1 cellular context compared by ENCODE assay signal in the genomic region with DNA sequence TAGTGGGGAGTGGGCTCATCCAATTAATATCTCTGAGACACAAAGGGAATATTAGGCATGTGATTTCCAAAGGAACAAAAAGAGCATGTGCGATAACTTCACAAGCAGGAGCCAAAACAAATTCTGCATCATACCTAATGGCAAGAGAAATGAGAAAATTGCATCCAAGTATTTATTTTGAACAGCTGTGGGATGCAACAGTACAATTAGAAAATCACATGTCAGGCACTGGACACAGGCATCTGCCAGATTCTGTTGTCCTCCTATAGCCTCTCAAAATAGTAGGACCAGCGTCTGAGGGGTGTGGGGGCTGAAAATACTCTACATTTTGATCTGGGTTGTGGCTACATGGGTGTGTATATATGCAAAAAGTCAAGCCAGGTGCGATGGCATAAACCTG.
TF ChIP-seq lines count a peak whose summit lies in the region.

No MANE protein-coding gene starts in this region.

TF ChIP-seq in H1, 55 proteins besides CTCF, POLR2A, EP300 and RAD21:
- TF ChIP-seq HDAC2 (IDR thresholded peaks at IDR 0.05; ENCODE audit: borderline replicate concordance in 1 of 2, low read depth in 2 of 2, low read length in 2 of 2) (no peak), RNF2 (IDR thresholded peaks at IDR 0.05; ENCODE audit: borderline replicate concordance, low read depth, low read length, missing control alignments, poor library complexity, severe bottlenecking) (no peak), POU5F1 (IDR thresholded peaks at IDR 0.05; ENCODE audit: low read depth, low read length) (no peak), SP1 (IDR thresholded peaks at IDR 0.05; ENCODE audit: low read depth, low read length) (no peak), CHD7 (IDR thresholded peaks at IDR 0.05; ENCODE audit: insufficient replicate concordance, low read length) (no peak), KDM1A (IDR thresholded peaks at IDR 0.05; ENCODE audit: borderline replicate concordance, low read length) (no peak), NANOG (IDR thresholded peaks at IDR 0.05; ENCODE audit: insufficient read depth, low read depth, low read length, poor library complexity, severe bottlenecking) (no peak), SIX5 (IDR thresholded peaks at IDR 0.05; ENCODE audit: low read depth, low read length) (no peak), SP4 (IDR thresholded peaks at IDR 0.05; ENCODE audit: low read length) (no peak), SRF (IDR thresholded peaks at IDR 0.05; ENCODE audit: low read depth, low read length) (no peak), CHD2 (IDR thresholded peaks at IDR 0.05; ENCODE audit: low read length) (no peak), KDM4A (IDR thresholded peaks at IDR 0.05; ENCODE audit: low read depth, low read length, severe bottlenecking) (no peak)
- TF ChIP-seq, protein P1, sequence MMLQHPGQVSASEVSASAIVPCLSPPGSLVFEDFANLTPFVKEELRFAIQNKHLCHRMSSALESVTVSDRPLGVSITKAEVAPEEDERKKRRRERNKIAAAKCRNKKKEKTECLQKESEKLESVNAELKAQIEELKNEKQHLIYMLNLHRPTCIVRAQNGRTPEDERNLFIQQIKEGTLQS (IDR thresholded peaks at IDR 0.05; ENCODE audit: insufficient read depth, low read depth, low read length): no peak
